1 cellular context compared by ENCODE assay signal in genomic region chr10:112820320-112820719, GRCh38.
TF ChIP-seq lines count a peak whose summit lies in the region.

No MANE protein-coding gene starts in this region.

TF ChIP-seq in H1, 55 proteins besides CTCF, POLR2A, EP300 and RAD21:
- TF ChIP-seq HDAC6 (IDR thresholded peaks at IDR 0.05; ENCODE audit: low read depth, low read length): no peak
- TF ChIP-seq BACH1 (IDR thresholded peaks at IDR 0.05; ENCODE audit: low read length): no peak
- no peak for TF ChIP-seq MAX (IDR thresholded peaks at IDR 0.05)
- no peak for TF ChIP-seq YY1 (IDR thresholded peaks at IDR 0.05; ENCODE audit: low read depth, low read length)
- TF ChIP-seq ATF3 (IDR thresholded peaks at IDR 0.05; ENCODE audit: insufficient read depth, low read depth, low read length): no peak
- no peak for TF ChIP-seq PHF8 (conservative IDR thresholded peaks at IDR 0.05; ENCODE audit: low read depth, low read length)
